8 cellular contexts compared by ENCODE assay signal in the genomic region with DNA sequence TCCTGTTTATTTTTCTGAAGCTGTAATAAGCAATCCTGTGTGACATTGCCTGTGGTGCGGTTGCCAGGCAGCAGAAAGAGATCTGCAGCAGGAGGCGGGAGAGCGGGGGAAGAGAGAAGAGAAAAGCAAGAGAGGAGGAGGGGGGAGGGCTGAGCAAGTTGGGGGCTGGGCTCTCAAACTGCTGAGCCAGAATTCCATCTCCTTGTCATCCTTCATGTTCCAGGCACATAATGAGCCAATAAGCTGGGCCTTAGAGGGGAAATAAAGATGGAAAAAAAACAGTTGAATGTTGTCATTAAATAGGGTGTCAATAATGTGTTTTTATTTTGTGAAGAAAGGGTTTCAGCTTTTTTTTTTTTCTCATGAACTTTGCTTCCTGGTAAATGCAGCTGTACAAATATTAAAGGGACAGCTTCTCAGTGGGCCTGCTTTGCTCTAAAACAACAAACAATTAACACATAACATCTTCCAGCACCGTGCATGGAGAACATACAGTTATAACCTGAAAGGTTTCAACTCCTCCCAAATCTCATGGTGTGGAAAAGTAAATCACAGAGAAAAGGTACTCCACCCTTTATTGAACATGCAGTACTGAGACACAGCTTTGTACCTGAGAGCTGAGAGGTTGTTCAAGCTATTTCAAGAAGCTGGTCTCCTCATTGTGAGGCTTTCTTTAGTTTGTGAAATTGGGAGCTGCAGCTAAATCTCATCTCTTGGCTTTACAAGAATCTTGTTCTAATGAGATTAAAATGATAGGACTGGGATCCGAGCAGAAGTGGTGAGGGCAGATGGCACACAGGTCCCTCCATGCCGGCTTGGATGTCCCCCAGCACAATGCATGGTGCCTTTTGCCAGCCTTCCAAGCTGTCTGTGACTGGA.
DNase-seq lines count a peak whose midpoint lies in the region; ATAC-seq and TF ChIP-seq lines count a peak whose summit lies in the region.

No MANE protein-coding gene starts in this region.

- H3K36me3 ChIP-seq in iPS-18a (ENCODE audit: control insufficient read depth, low read depth, low read length), result no peaks in the 10 kb centered on the region

- CTCF ChIA-PET in HEK293T (lab: Yijun Ruan, JAX), result interaction anchor here (0.5 kb wide), 1 partner anchor 133 kb away, joined by 4 read pairs; no protein-coding TSS in a partner anchor

- H3K4me1 Mint-ChIP-seq in stimulated activated memory B cell treated with anti-CD40 and anti-IgM and Interleukin-4, amounts not matched to agents 10 μg/mL and 1 μg/mL and 100 μg/mL, for 72 hours, result no peaks in the 10 kb centered on the region

- TF ChIP-seq CTCF in retinal pigment epithelial cell (conservative IDR thresholded peaks at IDR 0.05; ENCODE audit: low read depth, low read length) (no peak), foreskin keratinocyte (conservative IDR thresholded peaks at IDR 0.05) (no peak)

- H3K27me3 ChIP-seq in iPS-18a (ENCODE audit: control insufficient read depth, insufficient read depth, low read length), result no peaks in the 10 kb centered on the region
- no peaks in the 10 kb centered on the region for H3K27me3 ChIP-seq in foreskin keratinocyte

- POLR2A ChIA-PET in HEK293T (lab: Yijun Ruan, JAX), result no interaction called here

- H3K27me3 Mint-ChIP-seq in stimulated activated memory B cell treated with anti-CD40 and anti-IgM and Interleukin-4, amounts not matched to agents 10 μg/mL and 1 μg/mL and 100 μg/mL, for 72 hours, result peaks cover 29% of the 10 kb centered on the region

- peak overlapping the region; percentile 33 for H3K4me3 ChIP-seq in iPS-18a (ENCODE audit: low read length)
- no peak overlapping the region for H3K4me3 ChIP-seq in retinal pigment epithelial cell (ENCODE audit: low read length)

- DNase-seq in HEK293T (ENCODE audit: extremely low spot score), result peak; percentile 35
- peak; percentile 98 for DNase-seq in NCI-H774 (lab: John Stamatoyannopoulos, UW)
- peak; percentile 91 for DNase-seq in astrocyte of the hippocampus (ENCODE audit: low read depth, low spot score)
- DNase-seq in retinal pigment epithelial cell (ENCODE audit: low read depth), result peak; percentile 62
- no peak for DNase-seq in foreskin keratinocyte

- H3K9me3 Mint-ChIP-seq in stimulated activated memory B cell treated with anti-CD40 and anti-IgM and Interleukin-4, amounts not matched to agents 10 μg/mL and 1 μg/mL and 100 μg/mL, for 72 hours, result no peaks in the 10 kb centered on the region

- peak overlapping the region; percentile 96 for H3K27ac ChIP-seq in iPS-18a (ENCODE audit: low read length)
- H3K27ac ChIP-seq in foreskin keratinocyte, result no peak overlapping the region

- H3K4me1 ChIP-seq in iPS-18a (ENCODE audit: control insufficient read depth, low read depth, low read length) (peaks cover 22% of the 10 kb centered on the region), foreskin keratinocyte (no peaks in the 10 kb centered on the region)

- no peak overlapping the region for H3K27ac Mint-ChIP-seq in stimulated activated memory B cell treated with anti-CD40 and anti-IgM and Interleukin-4, amounts not matched to agents 10 μg/mL and 1 μg/mL and 100 μg/mL, for 72 hours

- H3K9me3 ChIP-seq in iPS-18a (ENCODE audit: control insufficient read depth, low read depth, low read length), result no peaks in the 10 kb centered on the region

- H3K36me3 Mint-ChIP-seq in stimulated activated memory B cell treated with anti-CD40 and anti-IgM and Interleukin-4, amounts not matched to agents 10 μg/mL and 1 μg/mL and 100 μg/mL, for 72 hours, result no peaks in the 10 kb centered on the region

- peak overlapping the region; percentile 80 for H3K9ac ChIP-seq in iPS-18a (ENCODE audit: low read length)

- ATAC-seq in foreskin keratinocyte, result no peak
- no peak for ATAC-seq in GM19328 (IDR thresholded peaks at IDR 0.05; ENCODE audit: unreplicated experiment)
- no peak for ATAC-seq in stimulated activated memory B cell treated with anti-CD40 and anti-IgM and Interleukin-4, amounts not matched to agents 10 μg/mL and 1 μg/mL and 100 μg/mL, for 72 hours

- H3K4me3 Mint-ChIP-seq in stimulated activated memory B cell treated with anti-CD40 and anti-IgM and Interleukin-4, amounts not matched to agents 10 μg/mL and 1 μg/mL and 100 μg/mL, for 72 hours, result no peak overlapping the region

TF ChIP-seq in HEK293T, 16 proteins besides CTCF, POLR2A, EP300 and RAD21:
- TF ChIP-seq HDGF (IDR thresholded peaks at IDR 0.05; ENCODE audit: borderline replicate concordance), result no peak
- no peak for TF ChIP-seq FOXK2 (IDR thresholded peaks at IDR 0.05)
- TF ChIP-seq, protein P1, sequence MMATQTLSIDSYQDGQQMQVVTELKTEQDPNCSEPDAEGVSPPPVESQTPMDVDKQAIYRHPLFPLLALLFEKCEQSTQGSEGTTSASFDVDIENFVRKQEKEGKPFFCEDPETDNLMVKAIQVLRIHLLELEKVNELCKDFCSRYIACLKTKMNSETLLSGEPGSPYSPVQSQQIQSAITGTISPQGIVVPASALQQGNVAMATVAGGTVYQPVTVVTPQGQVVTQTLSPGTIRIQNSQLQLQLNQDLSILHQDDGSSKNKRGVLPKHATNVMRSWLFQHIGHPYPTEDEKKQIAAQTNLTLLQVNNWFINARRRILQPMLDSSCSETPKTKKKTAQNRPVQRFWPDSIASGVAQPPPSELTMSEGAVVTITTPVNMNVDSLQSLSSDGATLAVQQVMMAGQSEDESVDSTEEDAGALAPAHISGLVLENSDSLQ (IDR thresholded peaks at IDR 0.05), result no peak
- no peak for TF ChIP-seq NFRKB (IDR thresholded peaks at IDR 0.05)
- TF ChIP-seq FOXA1 (IDR thresholded peaks at IDR 0.05), result no peak
- no peak for TF ChIP-seq TARDBP (IDR thresholded peaks at IDR 0.05)
- TF ChIP-seq L3MBTL2 (conservative IDR thresholded peaks at IDR 0.05), result no peak
- no peak for TF ChIP-seq LEF1 (IDR thresholded peaks at IDR 0.05; ENCODE audit: borderline replicate concordance)
- TF ChIP-seq ARNT (IDR thresholded peaks at IDR 0.05), result no peak
- TF ChIP-seq SP1 (IDR thresholded peaks at IDR 0.05), result no peak
- no peak for TF ChIP-seq FOXM1 (IDR thresholded peaks at IDR 0.05; ENCODE audit: borderline replicate concordance)
- TF ChIP-seq ELF4 (IDR thresholded peaks at IDR 0.05), result no peak
- no peak for TF ChIP-seq BHLHE40 (IDR thresholded peaks at IDR 0.05; ENCODE audit: borderline replicate concordance)
- TF ChIP-seq CTBP1 (IDR thresholded peaks at IDR 0.05; ENCODE audit: borderline replicate concordance), result no peak
- TF ChIP-seq SUZ12 (IDR thresholded peaks at IDR 0.05), result no peak
- TF ChIP-seq ZNF384 (IDR thresholded peaks at IDR 0.05), result no peak
TF ChIP-seq in HEK293T: peak in this region for 0.

Comparison
In these comparisons a context has a peak if more than half of its experiments do, and no peak if none do; other contexts are left out.
1. DNase-seq: peak in HEK293T (single experiment), NCI-H774 (single experiment), astrocyte of the hippocampus (single experiment) and retinal pigment epithelial cell (single experiment); none in foreskin keratinocyte (0 of 2).